ENCODE assay signal across 25 cellular contexts in the genomic region with DNA sequence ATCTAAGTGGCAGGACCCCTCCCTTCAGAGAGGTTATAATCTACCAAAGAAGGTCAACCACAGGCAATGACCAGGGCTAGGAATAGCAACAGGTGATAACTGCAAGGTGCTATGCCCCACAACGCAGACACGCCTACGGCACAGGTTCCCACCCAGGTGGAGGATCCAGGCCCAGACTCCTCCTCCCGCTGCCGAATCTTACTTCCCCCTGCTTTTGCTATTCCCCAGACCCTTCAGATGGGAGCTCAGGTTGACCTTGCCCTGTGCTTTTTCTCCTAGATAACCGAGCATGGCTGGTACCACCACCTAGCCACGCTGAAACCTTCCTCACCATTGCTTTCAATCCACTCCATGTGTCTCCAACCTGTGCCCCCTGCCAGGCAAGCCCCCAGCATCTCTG.
DNase-seq lines count a peak whose midpoint lies in the region; ATAC-seq and TF ChIP-seq lines count a peak whose summit lies in the region.
"Had no signal": no experiment of that assay in that cellular context is flagged by ENCODE, and none has a peak within 500 bp of the region (broad histone marks: within the 10 kb centered on the region; RNA-seq: fewer than 3 reads in every experiment).

No MANE protein-coding gene starts in this region.

- peaks cover 26 to 49% of the 10 kb centered on the region in 2 donors for H3K4me1 ChIP-seq in thoracic aorta (ENCODE audit: control insufficient read depth in 1 of 2, low read depth in 2 of 2)
- H3K4me1 ChIP-seq in A673 (ENCODE audit: insufficient read depth, low read length, poor library complexity, severe bottlenecking): no peaks in the 10 kb centered on the region
- H3K4me1 ChIP-seq: Caco-2, SJCRH30 had no signal

- H3K27ac ChIP-seq in thoracic aorta (peak overlapping the region; percentile 52 to 78), dorsolateral prefrontal cortex (no peak overlapping the region), A673 (ENCODE audit: low read depth, low read length, poor library complexity, severe bottlenecking) (no peak overlapping the region)
- H3K27ac ChIP-seq: C4-2B, SJCRH30 had no signal

- intact Hi-C loops in dorsolateral prefrontal cortex (cut with DNase I) (no loop called here), A673 (cut with micrococcal nuclease; ENCODE audit: unreplicated experiment) (no loop called here)

- H3K4me3 ChIP-seq in thoracic aorta: no peak overlapping the region
- no peak overlapping the region for H3K4me3 ChIP-seq in dorsolateral prefrontal cortex
- no peak overlapping the region for H3K4me3 ChIP-seq in A673 (ENCODE audit: low read depth, low read length, poor library complexity, severe bottlenecking)
- H3K4me3 ChIP-seq: GM12878, MG63, SJCRH30 had no signal

- H3K36me3 Mint-ChIP-seq in chondrocyte (ENCODE audit: low read depth) (no peaks in the 10 kb centered on the region), osteocyte (ENCODE audit: unreplicated experiment) (no peaks in the 10 kb centered on the region)
- H3K36me3 Mint-ChIP-seq: CD8-positive, alpha-beta T cell had no signal

- H3K36me3 ChIP-seq in thoracic aorta: no peaks in the 10 kb centered on the region
- H3K36me3 ChIP-seq in A673 (ENCODE audit: insufficient read depth, low read length, poor library complexity, severe bottlenecking): no peaks in the 10 kb centered on the region
- H3K36me3 ChIP-seq: MG63, SJCRH30 had no signal

- DNase-seq in chondrocyte (ENCODE audit: low spot score) (no peak), osteocyte (ENCODE audit: extremely low spot score, unreplicated experiment) (no peak), thoracic aorta (ENCODE audit: low spot score) (no peak), dorsolateral prefrontal cortex (no peak), A673 (ENCODE audit: low spot score) (no peak)
- DNase-seq: Caco-2; CD8-positive, alpha-beta T cell; DMS79; EL; GDM1; KG1; NCI-H1105 treated with DMSO at 0.1 percent for 48 hours; NCI-H2029; NCI-H446; NCI-H524 treated with DMSO at 0.1 percent for 48 hours; NCI-H774; PC-3; SJCRH30 had no signal

- H3K9me3 Mint-ChIP-seq in chondrocyte (ENCODE audit: low read depth) (peaks cover 2% of the 10 kb centered on the region), osteocyte (ENCODE audit: unreplicated experiment) (peaks cover 3% of the 10 kb centered on the region)
- H3K9me3 Mint-ChIP-seq: CD8-positive, alpha-beta T cell had no signal

- CTCF ChIA-PET in A673 (lab: Charles Lee): no interaction called here

- H3K27ac Mint-ChIP-seq in chondrocyte (ENCODE audit: unreplicated experiment) (peak overlapping the region; percentile 86), osteocyte (ENCODE audit: unreplicated experiment) (peak overlapping the region; percentile 90)
- H3K27ac Mint-ChIP-seq: B cell; CD8-positive, alpha-beta T cell had no signal

- H3K27me3 ChIP-seq in thoracic aorta (replicated peaks; ENCODE audit: insufficient read depth) (no peaks in the 10 kb centered on the region), dorsolateral prefrontal cortex (peaks cover 0 to 23% (median 4%) of the 10 kb centered on the region in 45 donors), A673 (replicated peaks; ENCODE audit: insufficient read depth, low read depth, low read length, poor library complexity) (peaks cover 8% of the 10 kb centered on the region)

- POLR2A ChIA-PET in A673 (lab: Charles Lee; ENCODE audit: low non-redundant PET): no interaction called here

- H3K4me1 Mint-ChIP-seq in chondrocyte (ENCODE audit: low read depth) (peaks cover 46% of the 10 kb centered on the region), osteocyte (ENCODE audit: unreplicated experiment) (peaks cover 49% of the 10 kb centered on the region)
- H3K4me1 Mint-ChIP-seq: B cell had no signal

- TF ChIP-seq CTCF in chondrocyte (IDR thresholded peaks at IDR 0.05) (no peak), osteocyte (IDR thresholded peaks at IDR 0.05) (no peak), thoracic aorta (IDR thresholded peaks at IDR 0.05) (no peak), dorsolateral prefrontal cortex (IDR thresholded peaks at IDR 0.05 in 54 of 56, conservative IDR thresholded peaks at IDR 0.05 in 2 of 56; ENCODE audit: low read depth in 1 of 56, partially characterized antibody in 56 of 56) (no peak), A673 (conservative IDR thresholded peaks at IDR 0.05; ENCODE audit: low read depth, low read length) (no peak)

- no TSS peak for BruUV-seq in A673 (replicated peaks; lab: Mats Ljungman, UMichigan)

- peaks cover 3% of the 10 kb centered on the region for H3K27me3 Mint-ChIP-seq in chondrocyte (ENCODE audit: low read depth)
- H3K27me3 Mint-ChIP-seq in osteocyte (ENCODE audit: unreplicated experiment): peaks cover 18% of the 10 kb centered on the region

- H3K4me3 Mint-ChIP-seq in chondrocyte (ENCODE audit: unreplicated experiment) (no peak overlapping the region), osteocyte (ENCODE audit: unreplicated experiment) (no peak overlapping the region)
- H3K4me3 Mint-ChIP-seq: B cell; CD8-positive, alpha-beta T cell had no signal

- no peaks in the 10 kb centered on the region for H3K9me3 ChIP-seq in thoracic aorta
- H3K9me3 ChIP-seq in A673 (ENCODE audit: low read depth, low read length, poor library complexity, severe bottlenecking): no peaks in the 10 kb centered on the region
- H3K9me3 ChIP-seq: Caco-2, SJCRH30 had no signal

- ATAC-seq in thoracic aorta (ENCODE audit: insufficient number of reproducible peaks, low FRiP score, low read depth) (no peak), GM19452 (IDR thresholded peaks at IDR 0.05; ENCODE audit: unreplicated experiment) (no peak), GM18519 (IDR thresholded peaks at IDR 0.05; ENCODE audit: low FRiP score, unreplicated experiment) (no peak)
- ATAC-seq: CD8-positive, alpha-beta T cell; GM12878; PC-3; SK-N-SH treated with all-trans-retinoic acid at 6 μM for 48 hours had no signal

Comparison
In these comparisons a context has a peak if more than half of its experiments do, and no peak if none do; other contexts are left out.
1. H3K27ac ChIP-seq: peak in thoracic aorta (2 of 2); none in dorsolateral prefrontal cortex (0 of 59) and A673 (single experiment).